Comparison of ENCODE assay signal across 1 cellular context in genomic region chr2:29064746-29065478, GRCh38.
TF ChIP-seq lines count a peak whose summit lies in the region.

No MANE protein-coding gene starts in this region.

TF ChIP-seq in IMR-90, 13 proteins besides CTCF, POLR2A, EP300 and RAD21:
- TF ChIP-seq MXI1 (IDR thresholded peaks at IDR 0.05; ENCODE audit: borderline replicate concordance, low read depth, low read length) (no peak), FOS (IDR thresholded peaks at IDR 0.05; ENCODE audit: low read depth, low read length) (no peak), RFX5 (IDR thresholded peaks at IDR 0.05; ENCODE audit: low read depth, low read length) (no peak), USF2 (IDR thresholded peaks at IDR 0.05; ENCODE audit: low read depth, low read length) (no peak), ELK1 (IDR thresholded peaks at IDR 0.05; ENCODE audit: borderline replicate concordance, low read depth, low read length) (no peak), CHD1 (IDR thresholded peaks at IDR 0.05; ENCODE audit: low read depth, low read length) (no peak), CEBPB (IDR thresholded peaks at IDR 0.05; ENCODE audit: low read depth, low read length) (no peak), RCOR1 (IDR thresholded peaks at IDR 0.05; ENCODE audit: insufficient replicate concordance, low read length) (no peak), MAZ (IDR thresholded peaks at IDR 0.05; ENCODE audit: borderline replicate concordance, low read depth, low read length) (no peak), MAFK (IDR thresholded peaks at IDR 0.05; ENCODE audit: low read depth, low read length) (no peak), SMC3 (IDR thresholded peaks at IDR 0.05; ENCODE audit: low read depth, low read length) (no peak), NFE2L2 (IDR thresholded peaks at IDR 0.05; ENCODE audit: low read depth, low read length) (no peak), BHLHE40 (IDR thresholded peaks at IDR 0.05; ENCODE audit: low read depth, low read length) (no peak)
